Comparison of ENCODE assay signal across 9 cellular contexts in the genomic region with DNA sequence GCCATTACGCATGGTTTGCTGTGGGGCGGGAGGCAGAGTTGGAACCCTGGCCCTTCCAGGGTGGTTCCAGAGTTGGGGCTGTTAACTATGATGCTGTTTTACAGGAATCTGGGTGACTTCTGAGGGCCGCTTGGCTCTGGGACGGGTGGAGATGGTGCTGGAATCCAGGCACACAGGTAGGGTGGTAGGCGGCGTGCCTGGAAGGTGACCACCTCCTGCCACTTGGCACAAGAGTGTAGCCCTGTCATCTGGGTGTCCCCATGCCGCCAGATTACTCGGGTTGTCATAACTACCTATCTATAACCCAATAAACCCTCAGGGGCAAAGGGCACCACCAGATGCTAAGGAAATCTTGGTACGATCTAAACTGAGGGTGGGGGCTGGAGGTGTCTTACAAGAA. TPM values are rescaled to one million over a fixed set of nuclear protein-coding genes. Genes with fewer than 3 reads are reported as not detected.
DNase-seq lines count a peak whose midpoint lies in the region; ATAC-seq lines count a peak whose summit lies in the region.
"Had no signal": no experiment of that assay in that cellular context is flagged by ENCODE, and none has a peak within 500 bp of the region (broad histone marks: within the 10 kb centered on the region; RNA-seq: fewer than 3 reads in every experiment).

No MANE protein-coding gene starts in this region.

- no peaks in the 10 kb centered on the region for H3K9me3 Mint-ChIP-seq in activated T-helper 2 cell treated with anti-CD3 and anti-CD28 coated beads, Interferon-gamma antibody, Interleukin-2, Interleukin-4, amounts not matched to agents 10 μg/mL and 5 μg/mL and 100 μg/mL, durations not matched to agents 14 hours and 24 hours and 36 hours
- H3K9me3 Mint-ChIP-seq in immature natural killer cell, result no peaks in the 10 kb centered on the region

- H3K4me1 Mint-ChIP-seq in activated T-helper 2 cell treated with anti-CD3 and anti-CD28 coated beads, Interferon-gamma antibody, Interleukin-2, Interleukin-4, amounts not matched to agents 10 μg/mL and 5 μg/mL and 100 μg/mL, durations not matched to agents 14 hours and 24 hours and 36 hours (ENCODE audit: low read depth), result peaks cover 26% of the 10 kb centered on the region
- H3K4me1 Mint-ChIP-seq in immature natural killer cell, result peaks cover 39 to 55% of the 10 kb centered on the region in 2 donors

- H3K27me3 ChIP-seq in stomach smooth muscle (ENCODE audit: control insufficient read depth in 1 of 2, insufficient read depth in 2 of 2, low read length in 2 of 2), result no peaks in the 10 kb centered on the region

- H3K27ac ChIP-seq in stomach smooth muscle (ENCODE audit: low read length), result no peak overlapping the region

- peak overlapping the region; percentile 87 to 88 for H3K4me3 ChIP-seq in stomach smooth muscle (ENCODE audit: low read length in 2 of 2)

- H3K4me3 Mint-ChIP-seq in activated T-helper 2 cell treated with anti-CD3 and anti-CD28 coated beads, Interferon-gamma antibody, Interleukin-2, Interleukin-4, amounts not matched to agents 10 μg/mL and 5 μg/mL and 100 μg/mL, durations not matched to agents 14 hours and 24 hours and 36 hours (ENCODE audit: low read depth), result peak overlapping the region; percentile 82
- H3K4me3 Mint-ChIP-seq in immature natural killer cell, result peak overlapping the region; percentile 77 to 90 (median 83)

- H3K27ac Mint-ChIP-seq in activated T-helper 2 cell treated with anti-CD3 and anti-CD28 coated beads, Interferon-gamma antibody, Interleukin-2, Interleukin-4, amounts not matched to agents 10 μg/mL and 5 μg/mL and 100 μg/mL, durations not matched to agents 14 hours and 24 hours and 36 hours, result peak overlapping the region; percentile 63
- H3K27ac Mint-ChIP-seq in immature natural killer cell, result peak overlapping the region in 5 of 6 donors; percentile 60 to 87 (median 78)

- H3K36me3 ChIP-seq in stomach smooth muscle (ENCODE audit: control insufficient read depth in 2 of 2, insufficient read depth in 2 of 2, low read length in 2 of 2), result peaks cover 4 to 8% of the 10 kb centered on the region in 2 donors

- in situ Hi-C loops in KBM-7 (cut with MboI; ENCODE audit: low pct_unique_long_range_greater_than_20kb, low sequenced_read_pairs), result no loop called here

- H3K9ac ChIP-seq in stomach smooth muscle (ENCODE audit: low read length in 2 of 2), result peak overlapping the region; percentile 76 to 90

- intact Hi-C loops in activated T-helper 2 cell treated with anti-CD3 and anti-CD28 coated beads, Interferon-gamma antibody, Interleukin-2, Interleukin-4, amounts not matched to agents 10 μg/mL and 5 μg/mL and 100 μg/mL, durations not matched to agents 14 hours and 24 hours and 36 hours (cut with micrococcal nuclease), result no loop called here

- H3K27me3 Mint-ChIP-seq in activated T-helper 2 cell treated with anti-CD3 and anti-CD28 coated beads, Interferon-gamma antibody, Interleukin-2, Interleukin-4, amounts not matched to agents 10 μg/mL and 5 μg/mL and 100 μg/mL, durations not matched to agents 14 hours and 24 hours and 36 hours (ENCODE audit: low read depth), result no peaks in the 10 kb centered on the region
- peaks cover 0 to 4% (median 2%) of the 10 kb centered on the region in 3 donors for H3K27me3 Mint-ChIP-seq in immature natural killer cell (ENCODE audit: low read depth in 3 of 3)

- no peaks in the 10 kb centered on the region for H3K9me3 ChIP-seq in stomach smooth muscle (ENCODE audit: control insufficient read depth in 2 of 2, low read length in 2 of 2)

- H3K4me1 ChIP-seq in stomach smooth muscle (ENCODE audit: control insufficient read depth, insufficient read depth, low read length), result peaks cover 32% of the 10 kb centered on the region

- H3K36me3 Mint-ChIP-seq in activated T-helper 2 cell treated with anti-CD3 and anti-CD28 coated beads, Interferon-gamma antibody, Interleukin-2, Interleukin-4, amounts not matched to agents 10 μg/mL and 5 μg/mL and 100 μg/mL, durations not matched to agents 14 hours and 24 hours and 36 hours (ENCODE audit: low read depth), result peaks cover 10% of the 10 kb centered on the region
- H3K36me3 Mint-ChIP-seq in immature natural killer cell, result peaks cover 0 to 9% (median 0%) of the 10 kb centered on the region in 3 donors

- ATAC-seq in HG02571 (IDR thresholded peaks at IDR 0.05; ENCODE audit: unreplicated experiment), result no peak

- DNase-seq in activated effector memory CD4-positive, alpha-beta T cell treated with anti-CD3 and anti-CD28 coated beads, Interleukin-2, amount 50 U/mL, for 16 hours, result peak; percentile 47
- DNase-seq in activated effector memory CD4-positive, alpha-beta T cell treated with Interleukin-2 at 50 U/mL for 16 hours, result no peak
- no peak for DNase-seq in activated T-helper 2 cell treated with anti-CD3 and anti-CD28 coated beads, Interferon-gamma antibody, Interleukin-2, Interleukin-4, amounts not matched to agents 10 μg/mL and 5 μg/mL and 100 μg/mL, durations not matched to agents 14 hours and 24 hours and 36 hours (ENCODE audit: low spot score)
- no peak for DNase-seq in immature natural killer cell
- no peak for DNase-seq in NCI-H524 (lab: John Stamatoyannopoulos, UW)
- no peak for DNase-seq in KBM-7
- DNase-seq: NCI-H2107 had no signal

RNA-seq across cellular contexts. Expression of a gene that starts 1.3 kb away (rescaled TPM):
- 46.4 and 51.8 TPM in 2 replicates for total RNA-seq in activated T-helper 2 cell treated with anti-CD3 and anti-CD28 coated beads, Interferon-gamma antibody, Interleukin-2, Interleukin-4, amounts not matched to agents 10 μg/mL and 5 μg/mL and 100 μg/mL, durations not matched to agents 14 hours and 24 hours and 36 hours
- 10 to 100 TPM; 32.6 to 48.9 (median 44.2) TPM for polyA plus RNA-seq in immature natural killer cell
